Comparison of ENCODE assay signal across 21 cellular contexts in genomic region chr9:6921335-6921734, GRCh38.
DNase-seq lines count a peak whose midpoint lies in the region; ATAC-seq, FAIRE-seq and TF ChIP-seq lines count a peak whose summit lies in the region.
"Had no signal": no experiment of that assay in that cellular context is flagged by ENCODE, and none has a peak within 500 bp of the region (broad histone marks: within the 10 kb centered on the region; RNA-seq: fewer than 3 reads in every experiment).

No MANE protein-coding gene starts in this region.

- DNase-seq in T-helper 17 cell (no peak), GM12878 (ENCODE audit: low read depth, low spot score) (no peak), A673 (ENCODE audit: low spot score) (no peak), amygdala (lab: John Stamatoyannopoulos, UW) (no peak)
- DNase-seq in natural killer cell treated with Interleukin-12 subunit alpha and Interleukin-12 subunit beta and Interleukin-15 and Interleukin-18, amount 100 ng/mL, for 72 hours (ENCODE audit: low spot score), result no peak
- DNase-seq in stimulated activated naive CD8-positive, alpha-beta T cell treated with anti-CD3 and anti-CD28 coated beads, Interleukin-15, Interleukin-2, amounts not matched to agents 100 U/mL and 50 U/mL, for 24 hours, result no peak
- DNase-seq: ACHN, DMS153, DND-41, H9, IMR-90, KG1, MG63, NCI-H1105 treated with DMSO at 0.1 percent for 48 hours, NCI-H2029, NCI-H446, NCI-H524 treated with DMSO at 0.1 percent for 48 hours, NCI-H774 had no signal

- H3K4me1 ChIP-seq in GM12878 (ENCODE audit: control insufficient read depth, insufficient read depth, low read length) (peaks cover 28% of the 10 kb centered on the region), A673 (ENCODE audit: insufficient read depth, low read length, poor library complexity, severe bottlenecking) (no peaks in the 10 kb centered on the region)

- peaks cover 3% of the 10 kb centered on the region for H3K9me3 Mint-ChIP-seq in natural killer cell treated with Interleukin-12 subunit alpha and Interleukin-12 subunit beta and Interleukin-15 and Interleukin-18, amount 100 ng/mL, for 72 hours
- H3K9me3 Mint-ChIP-seq: GM23338 had no signal

- RAD21 ChIA-PET in GM12878 (lab: Charles Lee; ENCODE audit: unreplicated experiment), result no interaction called here

- H3K27me3 ChIP-seq in GM12878 (replicated peaks in 1 of 2; ENCODE audit: control insufficient read depth in 2 of 2, insufficient read depth in 2 of 2, low read length in 1 of 2) (no peaks in the 10 kb centered on the region), A673 (replicated peaks; ENCODE audit: insufficient read depth, low read depth, low read length, poor library complexity) (peaks cover 3% of the 10 kb centered on the region)
- H3K27me3 ChIP-seq: MG63 had no signal

- CTCF ChIA-PET in GM12878 (lab: Yijun Ruan, JAX), result interaction anchor here (0.6 to 1.2 kb wide), 2 partner anchors 11 to 12 kb away, joined by 3 to 4 read pairs; no protein-coding TSS in a partner anchor
- CTCF ChIA-PET in A673 (lab: Charles Lee), result interaction anchor here (0.5 kb wide), 1 partner anchor 55 kb away, joined by 5 read pairs; no protein-coding TSS in a partner anchor

- no peak for TF ChIP-seq CTCF in GM12878 (IDR thresholded peaks at IDR 0.05 in 2 of 3, conservative IDR thresholded peaks at IDR 0.05 in 1 of 3; ENCODE audit: control insufficient read depth in 2 of 3, extremely low read depth in 1 of 3, insufficient read depth in 1 of 3, low read depth in 3 of 3, low read length in 3 of 3)
- no peak for TF ChIP-seq CTCF in A673 (conservative IDR thresholded peaks at IDR 0.05; ENCODE audit: low read depth, low read length)

- peaks cover 3% of the 10 kb centered on the region for H3K79me2 ChIP-seq in GM12878 (ENCODE audit: control insufficient read depth, insufficient read depth, low read length)

- WGBS in GM12878 (ENCODE audit: insufficient coverage, insufficient replicate concordance, low lambda C conversion rate, missing lambda C conversion rate), result 88% methylated on average over 4 of the region's 4 CpGs

- H3K9ac ChIP-seq in GM12878 (ENCODE audit: control insufficient read depth, insufficient read depth, low read length), result no peak overlapping the region

- in situ Hi-C loops in GM12878 (cut with MboI), result loop anchor here (25.0 kb wide), 2 partner anchors 616 to 866 kb away; partner anchors contain the start of gene DMAC1

- H3K9me3 ChIP-seq in T-helper 17 cell (ENCODE audit: control insufficient read depth, low read length, poor library complexity, severe bottlenecking), result no peaks in the 10 kb centered on the region
- H3K9me3 ChIP-seq in GM12878 (replicated peaks; ENCODE audit: control insufficient read depth, insufficient read depth, low read length), result no peaks in the 10 kb centered on the region; the same call in 1 of the 3 replicates
- no peaks in the 10 kb centered on the region for H3K9me3 ChIP-seq in A673 (ENCODE audit: low read depth, low read length, poor library complexity, severe bottlenecking)
- H3K9me3 ChIP-seq: MG63 had no signal

- no peak overlapping the region for H3K4me3 Mint-ChIP-seq in T-helper 17 cell
- peak overlapping the region; percentile 54 for H3K4me3 Mint-ChIP-seq in natural killer cell treated with Interleukin-12 subunit alpha and Interleukin-12 subunit beta and Interleukin-15 and Interleukin-18, amount 100 ng/mL, for 72 hours
- H3K4me3 Mint-ChIP-seq: GM23338, H9 had no signal

- no peak for TF ChIP-seq RAD21 in GM12878 (IDR thresholded peaks at IDR 0.05; ENCODE audit: insufficient read depth, low read depth, low read length)

- H2AFZ ChIP-seq in GM12878 (ENCODE audit: control insufficient read depth, low read depth, low read length), result no peak overlapping the region
- H2AFZ ChIP-seq: GM23338 had no signal

- H3K4me1 Mint-ChIP-seq in T-helper 17 cell, result peaks cover 45% of the 10 kb centered on the region
- H3K4me1 Mint-ChIP-seq in natural killer cell treated with Interleukin-12 subunit alpha and Interleukin-12 subunit beta and Interleukin-15 and Interleukin-18, amount 100 ng/mL, for 72 hours (ENCODE audit: low read depth in 2 of 2), result peaks cover 53 to 62% of the 10 kb centered on the region in 2 donors

- H3K36me3 Mint-ChIP-seq in T-helper 17 cell (ENCODE audit: low read depth), result peaks cover 15% of the 10 kb centered on the region
- no peaks in the 10 kb centered on the region for H3K36me3 Mint-ChIP-seq in natural killer cell treated with Interleukin-12 subunit alpha and Interleukin-12 subunit beta and Interleukin-15 and Interleukin-18, amount 100 ng/mL, for 72 hours

- intact Hi-C loops in GM12878 (cut with micrococcal nuclease; ENCODE audit: unreplicated experiment), result no loop called here
- intact Hi-C loops in A673 (cut with micrococcal nuclease; ENCODE audit: unreplicated experiment), result no loop called here

- peaks cover 3% of the 10 kb centered on the region for H4K20me1 ChIP-seq in GM12878 (ENCODE audit: control insufficient read depth, insufficient read depth)

- peak overlapping the region; percentile 68 for H3K27ac Mint-ChIP-seq in T-helper 17 cell
- H3K27ac Mint-ChIP-seq in natural killer cell treated with Interleukin-12 subunit alpha and Interleukin-12 subunit beta and Interleukin-15 and Interleukin-18, amount 100 ng/mL, for 72 hours, result peak overlapping the region; percentile 28 to 51
- H3K27ac Mint-ChIP-seq: GM23338, H9 had no signal

- no TSS peak for BruUV-seq in GM12878 (replicated peaks; lab: Mats Ljungman, UMichigan)
- no TSS peak for BruUV-seq in A673 (replicated peaks; lab: Mats Ljungman, UMichigan)

- H3K36me3 ChIP-seq in GM12878 (ENCODE audit: control insufficient read depth in 2 of 2, insufficient read depth in 2 of 2, low read length in 1 of 2), result no peaks in the 10 kb centered on the region
- H3K36me3 ChIP-seq in A673 (ENCODE audit: insufficient read depth, low read length, poor library complexity, severe bottlenecking), result no peaks in the 10 kb centered on the region
- H3K36me3 ChIP-seq: MG63 had no signal

- no peak overlapping the region; the same call in 1 of the 2 replicates for H3K4me3 ChIP-seq in GM12878
- no peak overlapping the region for H3K4me3 ChIP-seq in A673 (ENCODE audit: low read depth, low read length, poor library complexity, severe bottlenecking)
- H3K4me3 ChIP-seq: GM23338, MG63 had no signal

- H3K27me3 Mint-ChIP-seq in T-helper 17 cell, result no peaks in the 10 kb centered on the region
- no peaks in the 10 kb centered on the region for H3K27me3 Mint-ChIP-seq in natural killer cell treated with Interleukin-12 subunit alpha and Interleukin-12 subunit beta and Interleukin-15 and Interleukin-18, amount 100 ng/mL, for 72 hours

- H3K27ac ChIP-seq in GM12878 (ENCODE audit: control insufficient read depth, insufficient read depth), result no peak overlapping the region
- H3K27ac ChIP-seq in A673 (ENCODE audit: low read depth, low read length, poor library complexity, severe bottlenecking), result no peak overlapping the region

- FAIRE-seq in GM12878 (lab: Jason Lieb, UNC), result no peak

- ATAC-seq in T-helper 17 cell (no peak), GM12878 (no peak), GM21619 (IDR thresholded peaks at IDR 0.05; ENCODE audit: unreplicated experiment) (no peak)
- peak in 1 of 2 donors; percentile 31 for ATAC-seq in natural killer cell treated with Interleukin-12 subunit alpha and Interleukin-12 subunit beta and Interleukin-15 and Interleukin-18, amount 100 ng/mL, for 72 hours
- peak; percentile 42 for ATAC-seq in stimulated activated naive CD8-positive, alpha-beta T cell treated with anti-CD3 and anti-CD28 coated beads, Interleukin-15, Interleukin-2, amounts not matched to agents 100 U/mL and 50 U/mL, for 24 hours
- ATAC-seq: GM23338, SK-N-SH treated with all-trans-retinoic acid at 6 μM for 48 hours had no signal

- no peak for TF ChIP-seq POLR2A in GM12878 (IDR thresholded peaks at IDR 0.05; ENCODE audit: low read depth, low read length)

- POLR2A ChIA-PET in GM12878 (lab: Charles Lee) (no interaction called here), A673 (lab: Charles Lee; ENCODE audit: low non-redundant PET) (no interaction called here)

- SMC1A ChIA-PET in GM12878 (lab: Charles Lee; ENCODE audit: uncharacterized antibody, unreplicated experiment), result no interaction called here

- no peak for TF ChIP-seq EP300 in GM12878 (IDR thresholded peaks at IDR 0.05; ENCODE audit: borderline replicate concordance in 1 of 2, control insufficient read depth in 1 of 2, low read depth in 2 of 2, low read length in 2 of 2)

- H3K4me2 ChIP-seq in GM12878 (ENCODE audit: control insufficient read depth, insufficient read depth), result peak overlapping the region; percentile 7; the same call in 1 of the 2 replicates
- H3K4me2 ChIP-seq: GM23338 had no signal

TF ChIP-seq in GM12878, 131 proteins besides CTCF, POLR2A, EP300 and RAD21 (continues in another document):
- TF ChIP-seq POLR2AphosphoS2 (IDR thresholded peaks at IDR 0.05; ENCODE audit: low read depth, low read length), result no peak
- TF ChIP-seq SMAD5 (IDR thresholded peaks at IDR 0.05; ENCODE audit: low read depth), result no peak
- TF ChIP-seq E4F1 (IDR thresholded peaks at IDR 0.05; ENCODE audit: borderline replicate concordance, partially characterized antibody), result no peak
- no peak for TF ChIP-seq BCL11A (IDR thresholded peaks at IDR 0.05; ENCODE audit: low read depth, low read length)
- TF ChIP-seq NBN (IDR thresholded peaks at IDR 0.05), result no peak
- TF ChIP-seq PAX8 (IDR thresholded peaks at IDR 0.05), result no peak
- TF ChIP-seq EGR1 (IDR thresholded peaks at IDR 0.05; ENCODE audit: borderline replicate concordance in 1 of 2, low read depth in 2 of 2, low read length in 2 of 2), result no peak
- TF ChIP-seq JUNB (IDR thresholded peaks at IDR 0.05), result no peak
- no peak for TF ChIP-seq ZNF207 (IDR thresholded peaks at IDR 0.05; ENCODE audit: borderline replicate concordance)
- TF ChIP-seq WRNIP1 (IDR thresholded peaks at IDR 0.05; ENCODE audit: borderline replicate concordance, low read depth, low read length), result no peak
- TF ChIP-seq NR2C1 (IDR thresholded peaks at IDR 0.05), result no peak
- no peak for TF ChIP-seq KDM1A (IDR thresholded peaks at IDR 0.05; ENCODE audit: borderline replicate concordance)
